13 cellular contexts compared by ENCODE assay signal in genomic region chr20:32638848-32639247, GRCh38. TPM values are rescaled to one million over a fixed set of nuclear protein-coding genes. Genes with fewer than 3 reads are reported as not detected.
DNase-seq lines count a peak whose midpoint lies in the region; ATAC-seq and TF ChIP-seq lines count a peak whose summit lies in the region.
"Had no signal": no experiment of that assay in that cellular context is flagged by ENCODE, and none has a peak within 500 bp of the region (broad histone marks: within the 10 kb centered on the region; RNA-seq: fewer than 3 reads in every experiment).

No MANE protein-coding gene starts in this region.

- no peaks in the 10 kb centered on the region for H3K9me3 Mint-ChIP-seq in activated T-helper 17 cell treated with anti-CD3 and anti-CD28 coated beads, Interleukin-2, amount 50 U/mL, for 72 hours
- H3K9me3 Mint-ChIP-seq: stimulated activated effector memory CD8-positive, alpha-beta T cell treated with anti-CD3 and anti-CD28 coated beads, Interleukin-12 subunit alpha, Interleukin-12 subunit beta, amount 100 ng/mL, for 72 hours had no signal

- H3K36me3 ChIP-seq in right atrium auricular region (no peaks in the 10 kb centered on the region), testis (ENCODE audit: low read depth, missing control alignments) (no peaks in the 10 kb centered on the region)

- H3K4me3 ChIP-seq in right atrium auricular region (no peak overlapping the region), testis (no peak overlapping the region)
- H3K4me3 ChIP-seq: body of pancreas had no signal

- H3K27me3 ChIP-seq in right atrium auricular region (no peaks in the 10 kb centered on the region), testis (no peaks in the 10 kb centered on the region)
- H3K27me3 ChIP-seq: body of pancreas had no signal

- intact Hi-C loops in Right ventricle myocardium inferior (cut with DNase I) = no loop called here
- intact Hi-C loops in testis (cut with DNase I; ENCODE audit: low total_unique reads) = loop anchor here (5.0 kb wide), 1 partner anchor 52 kb away; the partner anchor contains the start of gene NOL4L

- 45 to 57% methylated on average over 3 to 7 of the region's 7 CpGs for WGBS in testis, 2 donors

- DNase-seq in Right ventricle myocardium inferior (ENCODE audit: missing footprints) (no peak), right atrium auricular region (ENCODE audit: low spot score) (no peak), SHP77 treated with DMSO at 0.1 percent for 48 hours (lab: John Stamatoyannopoulos, UW) (peak; percentile 7), testis (peak; percentile 81), foreskin melanocyte (no peak)
- DNase-seq: mesenchymal stem cell, NCI-H2029 treated with DMSO at 0.1 percent for 48 hours had no signal

- H3K9me3 ChIP-seq in right atrium auricular region (no peaks in the 10 kb centered on the region), testis (no peaks in the 10 kb centered on the region)
- H3K9me3 ChIP-seq: body of pancreas had no signal

- ATAC-seq in Right ventricle myocardium inferior (peak; percentile 68), esophagus mucosa (peak; percentile 62), GM18519 (IDR thresholded peaks at IDR 0.05; ENCODE audit: low FRiP score, unreplicated experiment) (no peak)
- no peak for ATAC-seq in activated T-helper 17 cell treated with anti-CD3 and anti-CD28 coated beads, Interleukin-2, amount 50 U/mL, for 72 hours (replicated peaks)
- ATAC-seq: body of pancreas; stimulated activated effector memory CD8-positive, alpha-beta T cell treated with anti-CD3 and anti-CD28 coated beads, Interleukin-12 subunit alpha, Interleukin-12 subunit beta, amount 100 ng/mL, for 72 hours had no signal

- H3K27me3 Mint-ChIP-seq in activated T-helper 17 cell treated with anti-CD3 and anti-CD28 coated beads, Interleukin-2, amount 50 U/mL, for 72 hours = no peaks in the 10 kb centered on the region

- no peak overlapping the region for H3K27ac Mint-ChIP-seq in activated T-helper 17 cell treated with anti-CD3 and anti-CD28 coated beads, Interleukin-2, amount 50 U/mL, for 72 hours

- no peak for TF ChIP-seq POLR2A in testis (IDR thresholded peaks at IDR 0.05)

- no peak overlapping the region for H3K27ac ChIP-seq in right atrium auricular region
- peak overlapping the region in 1 of 2 donors; percentile 34 for H3K27ac ChIP-seq in testis
- H3K27ac ChIP-seq: body of pancreas, parathyroid adenoma had no signal

- H3K4me1 ChIP-seq in right atrium auricular region = peaks cover 0 to 5% of the 10 kb centered on the region in 2 donors
- H3K4me1 ChIP-seq in testis = peaks cover 41% of the 10 kb centered on the region
- H3K4me1 ChIP-seq: body of pancreas, parathyroid adenoma had no signal

- no peaks in the 10 kb centered on the region for H3K36me3 Mint-ChIP-seq in activated T-helper 17 cell treated with anti-CD3 and anti-CD28 coated beads, Interleukin-2, amount 50 U/mL, for 72 hours (ENCODE audit: low read depth)
- H3K36me3 Mint-ChIP-seq: stimulated activated effector memory CD8-positive, alpha-beta T cell treated with anti-CD3 and anti-CD28 coated beads, Interleukin-12 subunit alpha, Interleukin-12 subunit beta, amount 100 ng/mL, for 72 hours had no signal

- TF ChIP-seq CTCF in right atrium auricular region (IDR thresholded peaks at IDR 0.05) (no peak), testis (IDR thresholded peaks at IDR 0.05) (no peak)

- no peaks in the 10 kb centered on the region for H3K4me1 Mint-ChIP-seq in activated T-helper 17 cell treated with anti-CD3 and anti-CD28 coated beads, Interleukin-2, amount 50 U/mL, for 72 hours
- H3K4me1 Mint-ChIP-seq: stimulated activated effector memory CD8-positive, alpha-beta T cell treated with anti-CD3 and anti-CD28 coated beads, Interleukin-12 subunit alpha, Interleukin-12 subunit beta, amount 100 ng/mL, for 72 hours had no signal

- H3K4me3 Mint-ChIP-seq in activated T-helper 17 cell treated with anti-CD3 and anti-CD28 coated beads, Interleukin-2, amount 50 U/mL, for 72 hours = no peak overlapping the region
- H3K4me3 Mint-ChIP-seq: stimulated activated effector memory CD8-positive, alpha-beta T cell treated with anti-CD3 and anti-CD28 coated beads, Interleukin-12 subunit alpha, Interleukin-12 subunit beta, amount 100 ng/mL, for 72 hours had no signal

RNA-seq across cellular contexts. Expression of gene C20orf203, which starts 34.9 kb away (rescaled TPM):
- not detected for total RNA-seq in Right ventricle myocardium inferior
- total RNA-seq in right atrium auricular region = not detected
- total RNA-seq in esophagus mucosa = not detected
- total RNA-seq in testis = under 1 TPM; 0.47 to 0.74 TPM
- polyA plus RNA-seq in testis (ENCODE audit: insufficient read depth, low read depth, low replicate concordance) = 0.16 TPM
- under 1 TPM in 1 of 2 donors, not detected in 1; 0.05 TPM for total RNA-seq in activated T-helper 17 cell treated with anti-CD3 and anti-CD28 coated beads, Interleukin-2, amount 50 U/mL, for 72 hours

RNA-seq across cellular contexts. Expression of gene NOL4L, which starts 53.7 kb away (rescaled TPM):
- total RNA-seq in Right ventricle myocardium inferior (4.3 TPM), right atrium auricular region (10 to 100 TPM in 1 of 2 donors, 1 to 10 TPM in 1; 7.6 to 10.4 TPM), esophagus mucosa (2.0 TPM), testis (100 to 1,000 TPM in 1 of 2 donors, 10 to 100 TPM in 1; 100.0 to 115 TPM)
- 129 TPM for polyA plus RNA-seq in testis (ENCODE audit: insufficient read depth, low read depth, low replicate concordance)
- 10 to 100 TPM in 1 of 2 donors, 1 to 10 TPM in 1; 9.9 to 28.5 TPM for total RNA-seq in activated T-helper 17 cell treated with anti-CD3 and anti-CD28 coated beads, Interleukin-2, amount 50 U/mL, for 72 hours

Comparison
In these comparisons a context has a peak if more than half of its experiments do, and no peak if none do; other contexts are left out.
1. ATAC-seq: peak in Right ventricle myocardium inferior (single experiment) and esophagus mucosa (single experiment); none in GM18519 (single experiment) and activated T-helper 17 cell treated with anti-CD3 and anti-CD28 coated beads, Interleukin-2, amount 50 U/mL, for 72 hours (single experiment).
2. DNase-seq: peak in SHP77 treated with DMSO at 0.1 percent for 48 hours (single experiment) and testis (single experiment); none in Right ventricle myocardium inferior (single experiment), right atrium auricular region (single experiment) and foreskin melanocyte (single experiment).